In genomic region chr19:4357095-4357797, GRCh38 we compare ENCODE assay signal across 16 cellular contexts.
"Had no signal": no experiment of that assay in that cellular context is flagged by ENCODE, and none has a peak within 500 bp of the region (broad histone marks: within the 10 kb centered on the region; RNA-seq: fewer than 3 reads in every experiment).

No MANE protein-coding gene starts in this region.

- H3K9me3 ChIP-seq: adrenal gland, ovary, SJCRH30, upper lobe of left lung had no signal

- ATAC-seq: effector memory CD8-positive, alpha-beta T cell; left colon had no signal

- DNase-seq: activated CD4-positive, alpha-beta T cell treated with anti-CD3 and anti-CD28 coated beads for 4 hours; activated naive CD4-positive, alpha-beta T cell treated with anti-CD3 and anti-CD28 coated beads, Interleukin-2, amount 50 U/mL, for 16 hours; activated T-cell treated with anti-CD3 and anti-CD28 coated beads for 4 hours; caudate nucleus; cortex of kidney; effector memory CD8-positive, alpha-beta T cell; left colon; SJCRH30; WERI-Rb-1 had no signal

- H3K4me3 Mint-ChIP-seq: effector memory CD8-positive, alpha-beta T cell; memory B cell; nephron had no signal

- H3K27me3 ChIP-seq: adrenal gland, ovary, SJCRH30, upper lobe of left lung had no signal

- H3K9me3 Mint-ChIP-seq: activated T-helper 2 cell treated with anti-CD3 and anti-CD28 coated beads, Interferon-gamma antibody, Interleukin-2, Interleukin-4, amounts not matched to agents 10 μg/mL and 5 μg/mL and 100 μg/mL, durations not matched to agents 14 hours and 24 hours and 36 hours; effector memory CD8-positive, alpha-beta T cell; memory B cell; nephron had no signal

- H3K36me3 ChIP-seq: ovary had no signal

- H3K4me1 ChIP-seq: SJCRH30 had no signal

- H3K27ac ChIP-seq: adrenal gland, SJCRH30, skin epidermis, upper lobe of left lung, WERI-Rb-1 had no signal

- H3K27ac Mint-ChIP-seq: activated T-helper 2 cell treated with anti-CD3 and anti-CD28 coated beads, Interferon-gamma antibody, Interleukin-2, Interleukin-4, amounts not matched to agents 10 μg/mL and 5 μg/mL and 100 μg/mL, durations not matched to agents 14 hours and 24 hours and 36 hours; memory B cell; nephron had no signal

- H3K4me3 ChIP-seq: adrenal gland, ovary, SJCRH30, skin epidermis, upper lobe of left lung had no signal

- H3K27me3 Mint-ChIP-seq: effector memory CD8-positive, alpha-beta T cell; memory B cell had no signal
